In genomic region chr14:54253195-54253947, GRCh38 we compare ENCODE assay signal across 11 cellular contexts.
DNase-seq lines count a peak whose midpoint lies in the region; ATAC-seq, FAIRE-seq and TF ChIP-seq lines count a peak whose summit lies in the region.
"Had no signal": no experiment of that assay in that cellular context is flagged by ENCODE, and none has a peak within 500 bp of the region (broad histone marks: within the 10 kb centered on the region; RNA-seq: fewer than 3 reads in every experiment).

No MANE protein-coding gene starts in this region.

- no peak overlapping the region for H3K9ac ChIP-seq in keratinocyte (ENCODE audit: control insufficient read depth, extremely low read depth, insufficient read depth, low read length)

- H3K4me1 ChIP-seq in keratinocyte (ENCODE audit: control insufficient read depth, extremely low read depth, insufficient read depth, low read length) (peaks cover 30% of the 10 kb centered on the region), suprapubic skin (no peaks in the 10 kb centered on the region)

- no peak for TF ChIP-seq CTCF in keratinocyte (optimal IDR thresholded peaks at IDR 0.05 in 1 of 3, IDR thresholded peaks at IDR 0.05 in 1 of 3, conservative IDR thresholded peaks at IDR 0.05 in 1 of 3; ENCODE audit: extremely low read depth in 1 of 3, insufficient read depth in 2 of 3, low read length in 3 of 3)
- no peak for TF ChIP-seq CTCF in suprapubic skin (IDR thresholded peaks at IDR 0.05)

- H2AFZ ChIP-seq in keratinocyte (ENCODE audit: control insufficient read depth, low read length) = peak overlapping the region; percentile 51

- peak; percentile 84 for DNase-seq in Caki2 (ENCODE audit: low read depth)
- DNase-seq in SW 1271 (lab: John Stamatoyannopoulos, UW) = peak; percentile 54 to 75
- peak; percentile 81 for DNase-seq in keratinocyte (ENCODE audit: low read depth, low spot score)
- no peak for DNase-seq in 8988T
- no peak for DNase-seq in cerebellum (ENCODE audit: low spot score)
- DNase-seq in suprapubic skin (ENCODE audit: low spot score in 2 of 2) = no peak
- DNase-seq: NCI-H146 had no signal

- H3K4me3 ChIP-seq in keratinocyte (ENCODE audit: control insufficient read depth in 2 of 3, extremely low read depth in 1 of 3, insufficient read depth in 2 of 3, low read depth in 1 of 3, low read length in 3 of 3) (no peak overlapping the region), suprapubic skin (no peak overlapping the region)

- H3K27ac ChIP-seq in keratinocyte (ENCODE audit: control insufficient read depth, insufficient read depth, low read length) (peak overlapping the region; percentile 63), suprapubic skin (no peak overlapping the region)

- dilution Hi-C loops in keratinocyte (cut with MboI; ENCODE audit: extremely low pct_ligation_motif_present, low sequenced_read_pairs) = no loop called here

- no peaks in the 10 kb centered on the region for H4K20me1 ChIP-seq in keratinocyte (ENCODE audit: control insufficient read depth, extremely low read depth, insufficient read depth, low read length)

- in situ Hi-C loops in Caki2 (cut with HindIII; ENCODE audit: low pct_unique_long_range_greater_than_20kb, low sequenced_read_pairs) = no loop called here

- peak; percentile 97 for FAIRE-seq in keratinocyte (lab: Jason Lieb, UNC)
- FAIRE-seq: GM18507, islet of Langerhans had no signal

- no peaks in the 10 kb centered on the region for H3K79me2 ChIP-seq in keratinocyte (ENCODE audit: control insufficient read depth, insufficient read depth, low read length)

- ATAC-seq in GM21786 (IDR thresholded peaks at IDR 0.05; ENCODE audit: unreplicated experiment) (peak; percentile 69), HG02970 (IDR thresholded peaks at IDR 0.05; ENCODE audit: low FRiP score, unreplicated experiment) (no peak)

- TF ChIP-seq EP300 in suprapubic skin (IDR thresholded peaks at IDR 0.05) = no peak

- H3K27me3 ChIP-seq in keratinocyte (ENCODE audit: control insufficient read depth, extremely low read depth, insufficient read depth, low read length) (no peaks in the 10 kb centered on the region), suprapubic skin (peaks cover 3% of the 10 kb centered on the region)

- H3K9me1 ChIP-seq in keratinocyte (ENCODE audit: control insufficient read depth, extremely low read depth, insufficient read depth, low read length) = no peaks in the 10 kb centered on the region

- 41% methylated on average over 4 of the region's 4 CpGs for WGBS in suprapubic skin

- H3K36me3 ChIP-seq in keratinocyte (ENCODE audit: control insufficient read depth in 2 of 2, extremely low read depth in 1 of 2, insufficient read depth in 2 of 2, low read length in 2 of 2) = no peaks in the 10 kb centered on the region
- H3K36me3 ChIP-seq in suprapubic skin = no peaks in the 10 kb centered on the region

- H3K4me2 ChIP-seq in keratinocyte (ENCODE audit: control insufficient read depth, extremely low read depth, insufficient read depth, low read depth, low read length) = peak overlapping the region; percentile 49

- H3K9me3 ChIP-seq in keratinocyte (ENCODE audit: control insufficient read depth, low read depth, low read length) = no peaks in the 10 kb centered on the region
- H3K9me3 ChIP-seq in suprapubic skin = no peaks in the 10 kb centered on the region

- TF ChIP-seq POLR2A in suprapubic skin (IDR thresholded peaks at IDR 0.05) = no peak

Comparison
In these comparisons a context has a peak if more than half of its experiments do, and no peak if none do; other contexts are left out.
1. DNase-seq: peak in Caki2 (single experiment), SW 1271 (2 of 2) and keratinocyte (single experiment); none in 8988T (single experiment), cerebellum (single experiment) and suprapubic skin (0 of 2).